32 cellular contexts compared by ENCODE assay signal in the genomic region with DNA sequence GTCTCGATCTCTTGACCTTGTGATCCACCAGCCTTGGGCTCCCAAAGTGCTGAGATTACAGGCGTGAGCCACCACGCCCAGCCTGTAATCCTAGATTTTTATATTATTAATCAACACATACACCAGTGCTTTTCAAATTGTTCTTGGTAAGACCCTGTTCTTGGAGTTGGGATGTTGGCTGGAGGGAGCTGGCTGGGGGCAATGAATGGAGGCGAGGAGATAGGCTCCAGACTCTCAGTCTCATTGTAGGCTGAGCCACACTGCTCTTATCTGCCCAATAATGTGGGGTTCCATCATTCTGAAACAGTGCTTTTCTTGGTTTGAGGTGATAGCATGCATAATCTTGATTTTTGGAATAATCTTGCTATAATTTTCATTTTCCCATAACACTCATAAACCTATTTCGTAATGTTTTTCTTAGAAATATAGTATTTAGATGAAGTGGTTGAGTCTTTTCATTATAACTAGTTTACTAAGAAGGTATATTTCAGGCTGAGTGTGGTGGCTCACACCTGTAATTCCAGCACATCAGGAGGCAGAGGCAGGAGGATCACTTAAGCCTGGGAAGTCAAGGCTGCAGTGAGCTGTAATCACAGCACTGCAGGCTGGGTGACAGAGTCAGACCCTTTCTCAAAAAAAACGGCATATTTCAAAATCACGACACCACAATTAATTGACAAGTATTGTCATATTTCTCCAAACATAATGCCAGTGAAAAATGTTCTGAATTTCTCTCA.
DNase-seq lines count a peak whose midpoint lies in the region; ATAC-seq and TF ChIP-seq lines count a peak whose summit lies in the region.
"Had no signal": no experiment of that assay in that cellular context is flagged by ENCODE, and none has a peak within 500 bp of the region (broad histone marks: within the 10 kb centered on the region; RNA-seq: fewer than 3 reads in every experiment).

No MANE protein-coding gene starts in this region.

- no peaks in the 10 kb centered on the region for H3K36me3 ChIP-seq in adrenal gland (replicated peaks in 1 of 2)
- H3K36me3 ChIP-seq: MG63, ovary, Peyer's patch had no signal

- no peak for TF ChIP-seq POLR2A in adrenal gland (IDR thresholded peaks at IDR 0.05)

- no peaks in the 10 kb centered on the region for H3K27me3 ChIP-seq in adrenal gland
- H3K27me3 ChIP-seq: MG63, ovary, Peyer's patch had no signal

- TF ChIP-seq CTCF in natural killer cell (IDR thresholded peaks at IDR 0.05), result no peak
- TF ChIP-seq CTCF in adrenal gland (IDR thresholded peaks at IDR 0.05), result no peak

- ATAC-seq in activated CD4-positive, alpha-beta T cell treated with anti-CD3 and anti-CD28 coated beads for 36 hours, result peak; percentile 28
- ATAC-seq in natural killer cell treated with Interleukin-12 subunit alpha and Interleukin-12 subunit beta and Interleukin-15 and Interleukin-18, amount 100 ng/mL, for 72 hours, result peak; percentile 58 to 64
- ATAC-seq in natural killer cell, result no peak
- ATAC-seq in activated T-helper 17 cell treated with anti-CD3 and anti-CD28 coated beads, Interleukin-2, amount 50 U/mL, for 72 hours (replicated peaks), result peak; percentile 48
- peak; percentile 42 for ATAC-seq in stimulated activated effector memory CD8-positive, alpha-beta T cell treated with anti-CD3 and anti-CD28 coated beads, Interleukin-12 subunit alpha, Interleukin-12 subunit beta, amount 100 ng/mL, for 72 hours
- ATAC-seq: stimulated activated naive B cell treated with anti-CD40 and anti-IgM and Interleukin-4, amounts not matched to agents 10 μg/mL and 1 μg/mL and 100 μg/mL, for 72 hours had no signal

- H3K4me3 Mint-ChIP-seq in activated CD4-positive, alpha-beta T cell treated with anti-CD3 and anti-CD28 coated beads for 36 hours, result no peak overlapping the region
- peak overlapping the region; percentile 54 for H3K4me3 Mint-ChIP-seq in natural killer cell treated with Interleukin-12 subunit alpha and Interleukin-12 subunit beta and Interleukin-15 and Interleukin-18, amount 100 ng/mL, for 72 hours
- no peak overlapping the region for H3K4me3 Mint-ChIP-seq in natural killer cell
- peak overlapping the region; percentile 93 for H3K4me3 Mint-ChIP-seq in activated T-helper 17 cell treated with anti-CD3 and anti-CD28 coated beads, Interleukin-2, amount 50 U/mL, for 72 hours
- peak overlapping the region; percentile 84 for H3K4me3 Mint-ChIP-seq in stimulated activated effector memory CD8-positive, alpha-beta T cell treated with anti-CD3 and anti-CD28 coated beads, Interleukin-12 subunit alpha, Interleukin-12 subunit beta, amount 100 ng/mL, for 72 hours
- H3K4me3 Mint-ChIP-seq: nephron progenitor cell; stimulated activated naive B cell treated with anti-CD40 and anti-IgM and Interleukin-4, amounts not matched to agents 10 μg/mL and 1 μg/mL and 100 μg/mL, for 72 hours had no signal

- WGBS in adrenal gland, 4 donors, result 69 to 82% (median 79%) methylated on average over 7 of the region's 7 CpGs

- CTCF ChIA-PET in activated CD4-positive, alpha-beta T cell treated with anti-CD3 and anti-CD28 coated beads for 36 hours (lab: Charles Lee), result interaction anchor here (0.7 to 2.4 kb wide), 5 partner anchors 9 to 658 kb away, joined by 3 to 8 read pairs (median 3); no protein-coding TSS in a partner anchor

- H3K27ac ChIP-seq in adrenal gland, result no peak overlapping the region
- H3K27ac ChIP-seq: coronary artery, ovary, Peyer's patch had no signal

- H3K9me3 ChIP-seq in adrenal gland (replicated peaks in 1 of 3), result no peaks in the 10 kb centered on the region
- H3K9me3 ChIP-seq: MG63, ovary, Peyer's patch had no signal

- H3K27me3 Mint-ChIP-seq in activated CD4-positive, alpha-beta T cell treated with anti-CD3 and anti-CD28 coated beads for 36 hours, result no peaks in the 10 kb centered on the region
- peaks cover 0 to 6% of the 10 kb centered on the region in 2 donors for H3K27me3 Mint-ChIP-seq in natural killer cell treated with Interleukin-12 subunit alpha and Interleukin-12 subunit beta and Interleukin-15 and Interleukin-18, amount 100 ng/mL, for 72 hours
- H3K27me3 Mint-ChIP-seq in natural killer cell (ENCODE audit: low read depth in 2 of 2), result peaks cover 0 to 8% of the 10 kb centered on the region in 2 donors
- H3K27me3 Mint-ChIP-seq in activated T-helper 17 cell treated with anti-CD3 and anti-CD28 coated beads, Interleukin-2, amount 50 U/mL, for 72 hours, result no peaks in the 10 kb centered on the region
- H3K27me3 Mint-ChIP-seq: CD4-positive, alpha-beta memory T cell had no signal

- no peak overlapping the region for H3K4me3 ChIP-seq in adrenal gland
- H3K4me3 ChIP-seq: coronary artery, MG63, ovary, Peyer's patch had no signal

- H3K4me1 ChIP-seq in adrenal gland (replicated peaks in 1 of 2), result no peaks in the 10 kb centered on the region
- H3K4me1 ChIP-seq: Peyer's patch had no signal

- peak overlapping the region; percentile 96 for H3K27ac Mint-ChIP-seq in activated CD4-positive, alpha-beta T cell treated with anti-CD3 and anti-CD28 coated beads for 36 hours
- H3K27ac Mint-ChIP-seq in natural killer cell treated with Interleukin-12 subunit alpha and Interleukin-12 subunit beta and Interleukin-15 and Interleukin-18, amount 100 ng/mL, for 72 hours, result peak overlapping the region; percentile 70 to 89
- H3K27ac Mint-ChIP-seq in natural killer cell, result no peak overlapping the region
- peak overlapping the region; percentile 92 for H3K27ac Mint-ChIP-seq in activated T-helper 17 cell treated with anti-CD3 and anti-CD28 coated beads, Interleukin-2, amount 50 U/mL, for 72 hours
- H3K27ac Mint-ChIP-seq in stimulated activated effector memory CD8-positive, alpha-beta T cell treated with anti-CD3 and anti-CD28 coated beads, Interleukin-12 subunit alpha, Interleukin-12 subunit beta, amount 100 ng/mL, for 72 hours, result peak overlapping the region; percentile 96
- H3K27ac Mint-ChIP-seq: stimulated activated naive B cell treated with anti-CD40 and anti-IgM and Interleukin-4, amounts not matched to agents 10 μg/mL and 1 μg/mL and 100 μg/mL, for 72 hours had no signal

- H3K9me3 Mint-ChIP-seq in activated CD4-positive, alpha-beta T cell treated with anti-CD3 and anti-CD28 coated beads for 36 hours (ENCODE audit: low read depth), result no peaks in the 10 kb centered on the region
- no peaks in the 10 kb centered on the region for H3K9me3 Mint-ChIP-seq in natural killer cell treated with Interleukin-12 subunit alpha and Interleukin-12 subunit beta and Interleukin-15 and Interleukin-18, amount 100 ng/mL, for 72 hours
- no peaks in the 10 kb centered on the region for H3K9me3 Mint-ChIP-seq in natural killer cell
- H3K9me3 Mint-ChIP-seq in activated T-helper 17 cell treated with anti-CD3 and anti-CD28 coated beads, Interleukin-2, amount 50 U/mL, for 72 hours, result peaks cover 5% of the 10 kb centered on the region
- no peaks in the 10 kb centered on the region for H3K9me3 Mint-ChIP-seq in stimulated activated effector memory CD8-positive, alpha-beta T cell treated with anti-CD3 and anti-CD28 coated beads, Interleukin-12 subunit alpha, Interleukin-12 subunit beta, amount 100 ng/mL, for 72 hours
- H3K9me3 Mint-ChIP-seq: CD4-positive, alpha-beta memory T cell; nephron progenitor cell; stimulated activated naive B cell treated with anti-CD40 and anti-IgM and Interleukin-4, amounts not matched to agents 10 μg/mL and 1 μg/mL and 100 μg/mL, for 72 hours had no signal

- intact Hi-C loops in activated CD4-positive, alpha-beta T cell treated with anti-CD3 and anti-CD28 coated beads for 36 hours (cut with DNase I, micrococcal nuclease), result loop anchor here (1.0 kb wide), 3 partner anchors 7 to 12 kb away; no protein-coding TSS in a partner anchor
- intact Hi-C loops in natural killer cell (cut with micrococcal nuclease), result no loop called here
- intact Hi-C loops in adrenal gland (cut with DNase I), result no loop called here

- peaks cover 28% of the 10 kb centered on the region for H3K36me3 Mint-ChIP-seq in activated CD4-positive, alpha-beta T cell treated with anti-CD3 and anti-CD28 coated beads for 36 hours (ENCODE audit: low read depth)
- peaks cover 16% of the 10 kb centered on the region for H3K36me3 Mint-ChIP-seq in natural killer cell treated with Interleukin-12 subunit alpha and Interleukin-12 subunit beta and Interleukin-15 and Interleukin-18, amount 100 ng/mL, for 72 hours
- H3K36me3 Mint-ChIP-seq in natural killer cell, result no peaks in the 10 kb centered on the region
- peaks cover 89% of the 10 kb centered on the region for H3K36me3 Mint-ChIP-seq in activated T-helper 17 cell treated with anti-CD3 and anti-CD28 coated beads, Interleukin-2, amount 50 U/mL, for 72 hours (ENCODE audit: low read depth)
- peaks cover 95% of the 10 kb centered on the region for H3K36me3 Mint-ChIP-seq in stimulated activated effector memory CD8-positive, alpha-beta T cell treated with anti-CD3 and anti-CD28 coated beads, Interleukin-12 subunit alpha, Interleukin-12 subunit beta, amount 100 ng/mL, for 72 hours
- H3K36me3 Mint-ChIP-seq: CD4-positive, alpha-beta memory T cell; stimulated activated naive B cell treated with anti-CD40 and anti-IgM and Interleukin-4, amounts not matched to agents 10 μg/mL and 1 μg/mL and 100 μg/mL, for 72 hours had no signal

- peaks cover 77% of the 10 kb centered on the region for H3K4me1 Mint-ChIP-seq in activated CD4-positive, alpha-beta T cell treated with anti-CD3 and anti-CD28 coated beads for 36 hours
- peaks cover 20 to 45% of the 10 kb centered on the region in 2 donors for H3K4me1 Mint-ChIP-seq in natural killer cell treated with Interleukin-12 subunit alpha and Interleukin-12 subunit beta and Interleukin-15 and Interleukin-18, amount 100 ng/mL, for 72 hours (ENCODE audit: low read depth in 2 of 2)
- peaks cover 8 to 11% of the 10 kb centered on the region in 2 donors for H3K4me1 Mint-ChIP-seq in natural killer cell
- peaks cover 53% of the 10 kb centered on the region for H3K4me1 Mint-ChIP-seq in activated T-helper 17 cell treated with anti-CD3 and anti-CD28 coated beads, Interleukin-2, amount 50 U/mL, for 72 hours
- H3K4me1 Mint-ChIP-seq in stimulated activated effector memory CD8-positive, alpha-beta T cell treated with anti-CD3 and anti-CD28 coated beads, Interleukin-12 subunit alpha, Interleukin-12 subunit beta, amount 100 ng/mL, for 72 hours, result peaks cover 74% of the 10 kb centered on the region
- H3K4me1 Mint-ChIP-seq: nephron progenitor cell had no signal

- POLR2A ChIA-PET in activated CD4-positive, alpha-beta T cell treated with anti-CD3 and anti-CD28 coated beads for 36 hours (lab: Charles Lee), result interaction anchor here (0.6 to 2.5 kb wide), 2 partner anchors 9 to 256 kb away, joined by 4 to 8 read pairs; no protein-coding TSS in a partner anchor

- peak; percentile 32 for DNase-seq in activated CD4-positive, alpha-beta T cell treated with anti-CD3 and anti-CD28 coated beads for 36 hours
- DNase-seq in activated CD4-positive, alpha-beta T cell treated with anti-CD3 and anti-CD28 coated beads, Interleukin-2, amount 50 U/mL, for 1 hour, result no peak
- no peak for DNase-seq in natural killer cell treated with Interleukin-12 subunit alpha and Interleukin-12 subunit beta and Interleukin-15 and Interleukin-18, amount 100 ng/mL, for 72 hours (ENCODE audit: low spot score)
- DNase-seq in natural killer cell (no peak), adrenal gland (no peak), NCI-H146 treated with DMSO at 0.1 percent for 48 hours (lab: John Stamatoyannopoulos, UW; ENCODE audit: unreplicated experiment) (no peak)
- no peak for DNase-seq in stimulated activated effector memory CD8-positive, alpha-beta T cell treated with anti-CD3 and anti-CD28 coated beads, Interleukin-12 subunit alpha, Interleukin-12 subunit beta, amount 100 ng/mL, for 72 hours (ENCODE audit: low spot score in 2 of 2)
- DNase-seq: 8988T; activated CD4-positive, CD25-positive, alpha-beta regulatory T cell; activated gamma-delta T cell treated with Interleukin-2 at 50 U/mL for 16 hours; AML-193; CD4-positive, alpha-beta memory T cell; effector memory CD4-positive, alpha-beta T cell; erythroblast; islet precursor cell; KBM-7; MG63; midbrain; NCI-H1105 treated with DMSO at 0.1 percent for 48 hours; NCI-H2029; NCI-H2227 treated with DMSO at 0.1 percent for 48 hours; NCI-H526 treated with DMSO at 0.1 percent for 48 hours; nephron progenitor cell; ovary; Peyer's patch; retina; SIG-M5; small intestine; stimulated activated naive B cell treated with anti-CD40 and anti-IgM and Interleukin-4, amounts not matched to agents 10 μg/mL and 1 μg/mL and 100 μg/mL, for 72 hours; SW 1271 had no signal

Comparison
In these comparisons a context has a peak if more than half of its experiments do, and no peak if none do; other contexts are left out.
1. ATAC-seq: peak in activated CD4-positive, alpha-beta T cell treated with anti-CD3 and anti-CD28 coated beads for 36 hours (single experiment), natural killer cell treated with Interleukin-12 subunit alpha and Interleukin-12 subunit beta and Interleukin-15 and Interleukin-18, amount 100 ng/mL, for 72 hours (2 of 2), activated T-helper 17 cell treated with anti-CD3 and anti-CD28 coated beads, Interleukin-2, amount 50 U/mL, for 72 hours (single experiment) and stimulated activated effector memory CD8-positive, alpha-beta T cell treated with anti-CD3 and anti-CD28 coated beads, Interleukin-12 subunit alpha, Interleukin-12 subunit beta, amount 100 ng/mL, for 72 hours (single experiment); none in natural killer cell (0 of 3).
2. H3K27ac Mint-ChIP-seq: peak in activated CD4-positive, alpha-beta T cell treated with anti-CD3 and anti-CD28 coated beads for 36 hours (single experiment), natural killer cell treated with Interleukin-12 subunit alpha and Interleukin-12 subunit beta and Interleukin-15 and Interleukin-18, amount 100 ng/mL, for 72 hours (2 of 2), activated T-helper 17 cell treated with anti-CD3 and anti-CD28 coated beads, Interleukin-2, amount 50 U/mL, for 72 hours (single experiment) and stimulated activated effector memory CD8-positive, alpha-beta T cell treated with anti-CD3 and anti-CD28 coated beads, Interleukin-12 subunit alpha, Interleukin-12 subunit beta, amount 100 ng/mL, for 72 hours (single experiment); none in natural killer cell (0 of 2).
3. H3K4me3 Mint-ChIP-seq: peak in natural killer cell treated with Interleukin-12 subunit alpha and Interleukin-12 subunit beta and Interleukin-15 and Interleukin-18, amount 100 ng/mL, for 72 hours (single experiment), activated T-helper 17 cell treated with anti-CD3 and anti-CD28 coated beads, Interleukin-2, amount 50 U/mL, for 72 hours (single experiment) and stimulated activated effector memory CD8-positive, alpha-beta T cell treated with anti-CD3 and anti-CD28 coated beads, Interleukin-12 subunit alpha, Interleukin-12 subunit beta, amount 100 ng/mL, for 72 hours (single experiment); none in activated CD4-positive, alpha-beta T cell treated with anti-CD3 and anti-CD28 coated beads for 36 hours (single experiment) and natural killer cell (single experiment).
4. intact Hi-C loops: an anchor here in activated CD4-positive, alpha-beta T cell treated with anti-CD3 and anti-CD28 coated beads for 36 hours (1.0 kb wide); none called in natural killer cell and adrenal gland.